Comparison of ENCODE assay signal across 8 cellular contexts in the genomic region with DNA sequence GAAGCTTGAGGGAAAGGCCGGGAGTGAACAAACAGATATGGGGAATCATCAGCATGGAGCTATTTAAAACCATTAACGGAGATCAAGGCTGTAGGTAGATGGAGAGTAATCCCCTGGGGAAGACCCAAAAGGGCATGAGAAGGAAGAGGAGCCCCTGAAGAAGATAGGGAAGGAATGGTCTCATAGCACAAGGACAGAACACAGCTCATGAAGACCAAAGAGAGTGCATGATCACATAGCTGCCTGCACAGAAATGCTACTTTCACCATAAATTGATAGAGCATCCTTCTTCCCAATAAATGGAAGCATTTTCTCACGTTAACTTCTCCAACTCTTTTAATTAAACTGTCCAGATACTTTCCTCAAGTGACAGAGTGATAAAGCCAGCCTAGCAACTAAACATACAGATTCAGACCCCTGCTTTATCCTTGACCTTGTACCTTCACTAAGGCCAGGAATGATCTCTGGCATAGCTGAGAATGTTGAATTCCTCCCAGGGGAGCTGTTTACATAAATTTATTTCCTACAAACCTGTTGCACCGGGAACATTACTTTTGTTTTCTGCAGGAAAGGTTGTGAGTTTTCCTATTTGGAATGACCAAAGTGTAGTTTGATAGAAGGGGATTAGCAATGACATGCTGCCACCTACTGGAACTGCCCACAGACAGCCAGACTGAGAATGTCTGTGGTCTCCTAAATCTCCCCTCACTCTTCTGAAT.
A peak's percentile ranks its signal among the peaks of the same experiment; 100 is the strongest.
DNase-seq lines count a peak whose midpoint lies in the region; ATAC-seq, FAIRE-seq and TF ChIP-seq lines count a peak whose summit lies in the region.

No MANE protein-coding gene starts in this region.

- H3K4me3 ChIP-seq in breast epithelium (no peak overlapping the region), HepG2 (replicated peaks in 1 of 3; ENCODE audit: insufficient read depth in 1 of 3, low read depth in 2 of 3, low read length in 3 of 3) (no peak overlapping the region)

- peak in 2 of 3 donors; percentile 38 to 41 for TF ChIP-seq CTCF in breast epithelium (IDR thresholded peaks at IDR 0.05)
- peak; percentile 78 for TF ChIP-seq CTCF in HepG2 (CRISPR knock-in tag; IDR thresholded peaks at IDR 0.05)

- no peak for TF ChIP-seq RAD21 in HepG2 (CRISPR knock-in tag; IDR thresholded peaks at IDR 0.05)

- H3K79me2 ChIP-seq in HepG2 (ENCODE audit: insufficient read depth, low read length): no peaks in the 10 kb centered on the region

- POLR2A ChIA-PET in HepG2 (lab: Yijun Ruan, JAX): no interaction called here

- H3K27ac ChIP-seq in breast epithelium (no peak overlapping the region), HepG2 (ENCODE audit: extremely low read length, insufficient read depth, low read length) (no peak overlapping the region)

- TF ChIP-seq POLR2A in breast epithelium (IDR thresholded peaks at IDR 0.05) (no peak), HepG2 (IDR thresholded peaks at IDR 0.05; ENCODE audit: insufficient read depth in 1 of 2, low read depth in 2 of 2, low read length in 2 of 2) (no peak)

- peak; percentile 80 for ATAC-seq in HepG2
- no peak for ATAC-seq in HG02571 (IDR thresholded peaks at IDR 0.05; ENCODE audit: unreplicated experiment)
- ATAC-seq in GM18858 (IDR thresholded peaks at IDR 0.05; ENCODE audit: unreplicated experiment): no peak

- intact Hi-C loops in breast epithelium (cut with DNase I; ENCODE audit: low total_unique reads) (no loop called here), HepG2 (cut with micrococcal nuclease; ENCODE audit: unreplicated experiment) (loop anchor here (2.0 to 10.0 kb wide), 2 partner anchors 408 to 1306 kb away; no protein-coding TSS in a partner anchor)

- 53% methylated on average over 4 of the region's 4 CpGs for WGBS in HepG2 (ENCODE audit: low lambda C conversion rate)

- BruUV-seq in HepG2 (replicated peaks; lab: Mats Ljungman, UMichigan): no TSS peak

- TF ChIP-seq EP300 in HepG2 (IDR thresholded peaks at IDR 0.05; ENCODE audit: low read depth in 2 of 2, low read length in 2 of 2): no peak
- no peak for TF ChIP-seq EP300 in HepG2 (CRISPR knock-in tag; IDR thresholded peaks at IDR 0.05; ENCODE audit: borderline replicate concordance)

- no peaks in the 10 kb centered on the region for H3K36me3 ChIP-seq in breast epithelium
- H3K36me3 ChIP-seq in HepG2 (replicated peaks in 1 of 2; ENCODE audit: control insufficient read depth in 1 of 2, insufficient read depth in 2 of 2, low read length in 2 of 2): 0 out of 5 replicates have a peak, but pooled peaks cover 0 to under 1% of the 10 kb centered on the region in 2 experiments

- CTCF ChIA-PET in HepG2 (lab: Yijun Ruan, JAX; ENCODE audit: low intra/inter-chr PET ratio, low total read pairs): interaction anchor here (1.1 kb wide), 1 partner anchor 1306 kb away, joined by 3 read pairs; no protein-coding TSS in a partner anchor

- FAIRE-seq in HepG2 (lab: Jason Lieb, UNC): peak; percentile 23

- no peaks in the 10 kb centered on the region for H4K20me1 ChIP-seq in HepG2 (ENCODE audit: insufficient read depth, low read length)

- DNase-seq in NCI-H1436 (lab: John Stamatoyannopoulos, UW) (peak; percentile 6), NCI-H1436 treated with DMSO at 0.1 percent for 48 hours (lab: John Stamatoyannopoulos, UW) (no peak), NCI-H2107 (lab: John Stamatoyannopoulos, UW) (peak; percentile 15), breast epithelium (ENCODE audit: low spot score in 2 of 2) (no peak), HepG2 (ENCODE audit: low spot score) (peak; percentile 21)
- DNase-seq in stimulated activated CD4-positive, alpha-beta T cell treated with anti-CD3 and anti-CD28 coated beads, Interleukin-4, amount 100 ng/mL, for 1 hour: no peak

- H2AFZ ChIP-seq in HepG2 (ENCODE audit: low read length): no peak overlapping the region

- H3K27me3 ChIP-seq in breast epithelium (no peaks in the 10 kb centered on the region), HepG2 (ENCODE audit: control insufficient read depth in 1 of 2, insufficient read depth in 2 of 2, low read length in 2 of 2) (no peaks in the 10 kb centered on the region)

- in situ Hi-C loops in HepG2 (cut with HindIII; ENCODE audit: extremely low pct_ligation_motif_present, low pct_unique_long_range_greater_than_20kb): no loop called here

- H3K4me1 ChIP-seq in breast epithelium (no peaks in the 10 kb centered on the region), HepG2 (ENCODE audit: insufficient read depth, low read length) (peaks cover 13% of the 10 kb centered on the region)

- no peak overlapping the region for H3K4me2 ChIP-seq in HepG2 (ENCODE audit: low read depth, low read length)

- no peaks in the 10 kb centered on the region for H3K9me3 ChIP-seq in breast epithelium
- H3K9me3 ChIP-seq in HepG2 (ENCODE audit: low read length): no peaks in the 10 kb centered on the region

- no peak overlapping the region for H3K9ac ChIP-seq in HepG2 (ENCODE audit: insufficient read depth, low read depth, low read length)

TF ChIP-seq in HepG2, 621 proteins besides CTCF, POLR2A, EP300 and RAD21:
- no peak for TF ChIP-seq FOXA1 (IDR thresholded peaks at IDR 0.05)
- TF ChIP-seq FOXA1 (CRISPR knock-in tag; IDR thresholded peaks at IDR 0.05): no peak
- TF ChIP-seq PITX1 (CRISPR knock-in tag; IDR thresholded peaks at IDR 0.05): peak; percentile 21; the same call in 1 of the 2 replicates
- no peak for TF ChIP-seq ZNF792 (CRISPR knock-in tag; IDR thresholded peaks at IDR 0.05)
- TF ChIP-seq ZKSCAN5 (CRISPR knock-in tag; IDR thresholded peaks at IDR 0.05): no peak
- TF ChIP-seq ZNF331 (CRISPR knock-in tag; IDR thresholded peaks at IDR 0.05): 0 out of 2 replicates have a peak, but pooled peaks have one; percentile 15
- TF ChIP-seq SMC3 (IDR thresholded peaks at IDR 0.05; ENCODE audit: low read length): peak; percentile 32; the same call in 1 of the 2 replicates
- peak; percentile 79 for TF ChIP-seq STAG1 (CRISPR knock-in tag; IDR thresholded peaks at IDR 0.05)
- TF ChIP-seq, protein P1, sequence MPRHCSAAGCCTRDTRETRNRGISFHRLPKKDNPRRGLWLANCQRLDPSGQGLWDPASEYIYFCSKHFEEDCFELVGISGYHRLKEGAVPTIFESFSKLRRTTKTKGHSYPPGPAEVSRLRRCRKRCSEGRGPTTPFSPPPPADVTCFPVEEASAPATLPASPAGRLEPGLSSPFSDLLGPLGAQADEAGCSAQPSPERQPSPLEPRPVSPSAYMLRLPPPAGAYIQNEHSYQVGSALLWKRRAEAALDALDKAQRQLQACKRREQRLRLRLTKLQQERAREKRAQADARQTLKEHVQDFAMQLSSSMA (CRISPR knock-in tag; IDR thresholded peaks at IDR 0.05): no peak
- TF ChIP-seq ZNF878 (CRISPR knock-in tag; IDR thresholded peaks at IDR 0.05): no peak
TF ChIP-seq in HepG2: peak in this region for 4.

Comparison
In these comparisons a context has a peak if more than half of its experiments do, and no peak if none do; other contexts are left out.
1. DNase-seq: peak in NCI-H1436 (single experiment), NCI-H2107 (single experiment) and HepG2 (single experiment); none in NCI-H1436 treated with DMSO at 0.1 percent for 48 hours (single experiment), breast epithelium (0 of 2) and stimulated activated CD4-positive, alpha-beta T cell treated with anti-CD3 and anti-CD28 coated beads, Interleukin-4, amount 100 ng/mL, for 1 hour (single experiment).